29 cellular contexts compared by ENCODE assay signal in genomic region chr15:86235667-86236066, GRCh38.
"Had no signal": no experiment of that assay in that cellular context is flagged by ENCODE, and none has a peak within 500 bp of the region (broad histone marks: within the 10 kb centered on the region; RNA-seq: fewer than 3 reads in every experiment).

No MANE protein-coding gene starts in this region.

- H3K9me3 Mint-ChIP-seq: activated CD4-positive, alpha-beta memory T cell treated with anti-CD3 and anti-CD28 coated beads for 36 hours; activated CD4-positive, alpha-beta T cell treated with anti-CD3 and anti-CD28 coated beads, Interleukin-2, amount 10 ng/mL, durations not matched to agents 24 days and 14 days; activated T-cell treated with anti-CD3 and anti-CD28 coated beads, Interleukin-2, amount 50 U/mL, for 24 hours; activated T-cell treated with anti-CD3 and anti-CD28 coated beads, Interleukin-2, amount 50 U/mL, for 72 hours; central memory CD8-positive, alpha-beta T cell; dendritic cell treated with granulocyte-macrophage colony-stimulating factor and Interleukin-4, amounts not matched to agents 40 ng/mL and 50 ng/mL, for 4 days had no signal

- H3K36me3 ChIP-seq: brain microvascular endothelial cell, heart left ventricle had no signal

- H3K4me3 Mint-ChIP-seq: activated CD4-positive, alpha-beta memory T cell treated with anti-CD3 and anti-CD28 coated beads for 36 hours; activated CD4-positive, alpha-beta T cell treated with anti-CD3 and anti-CD28 coated beads for 36 hours; activated CD4-positive, alpha-beta T cell treated with anti-CD3 and anti-CD28 coated beads, Interleukin-2, amount 10 ng/mL, durations not matched to agents 24 days and 14 days; activated CD8-positive, alpha-beta memory T cell treated with anti-CD3 and anti-CD28 coated beads, Interleukin-2, amount 10 ng/mL, durations not matched to agents 7 days and 5 days; activated CD8-positive, alpha-beta T cell treated with anti-CD3 and anti-CD28 coated beads, Interleukin-2, amount 10 ng/mL, durations not matched to agents 7 days and 5 days; activated naive CD8-positive, alpha-beta T cell; activated T-cell treated with anti-CD3 and anti-CD28 coated beads, Interleukin-2, amount 50 U/mL, for 24 hours; activated T-cell treated with anti-CD3 and anti-CD28 coated beads, Interleukin-2, amount 50 U/mL, for 72 hours; central memory CD8-positive, alpha-beta T cell; dendritic cell treated with granulocyte-macrophage colony-stimulating factor and Interleukin-4, amounts not matched to agents 40 ng/mL and 50 ng/mL, for 4 days had no signal

- H3K9me3 ChIP-seq: heart left ventricle had no signal

- H3K36me3 Mint-ChIP-seq: activated CD4-positive, alpha-beta memory T cell treated with anti-CD3 and anti-CD28 coated beads for 36 hours; activated CD8-positive, alpha-beta memory T cell treated with anti-CD3 and anti-CD28 coated beads, Interleukin-2, amount 10 ng/mL, durations not matched to agents 7 days and 5 days; activated naive CD8-positive, alpha-beta T cell had no signal

- H3K27ac ChIP-seq: brain microvascular endothelial cell, coronary artery, dorsolateral prefrontal cortex, heart left ventricle had no signal

- FAIRE-seq: astrocyte, bronchial epithelial cell, frontal cortex had no signal

- ATAC-seq: activated CD4-positive, alpha-beta T cell treated with anti-CD3 and anti-CD28 coated beads for 36 hours; activated CD8-positive, alpha-beta memory T cell treated with anti-CD3 and anti-CD28 coated beads, Interleukin-2, amount 10 ng/mL, durations not matched to agents 7 days and 5 days; activated CD8-positive, alpha-beta T cell treated with anti-CD3 and anti-CD28 coated beads, Interleukin-2, amount 10 ng/mL, durations not matched to agents 7 days and 5 days; activated T-cell treated with anti-CD3 and anti-CD28 coated beads, Interleukin-2, amount 50 U/mL, for 72 hours; esophagus mucosa; heart left ventricle had no signal

- H3K27me3 ChIP-seq: brain microvascular endothelial cell had no signal

- H3K4me3 ChIP-seq: coronary artery, heart left ventricle had no signal

- DNase-seq: activated CD4-positive, alpha-beta memory T cell treated with anti-CD3 and anti-CD28 coated beads for 36 hours; activated CD4-positive, alpha-beta T cell treated with anti-CD3 and anti-CD28 coated beads for 36 hours; activated CD4-positive, alpha-beta T cell treated with anti-CD3 and anti-CD28 coated beads, Interleukin-2, amount 10 ng/mL, durations not matched to agents 24 days and 14 days; activated CD4-positive, CD25-positive, alpha-beta regulatory T cell; activated CD4-positive, CD25-positive, alpha-beta regulatory T cell treated with anti-CD3 and anti-CD28 coated beads, Interleukin-2, amount 50 U/mL, for 72 hours; activated CD8-positive, alpha-beta memory T cell treated with anti-CD3 and anti-CD28 coated beads, Interleukin-2, amount 10 ng/mL, durations not matched to agents 7 days and 5 days; activated CD8-positive, alpha-beta memory T cell treated with anti-CD3 and anti-CD28 coated beads, Interleukin-2, amount 50 U/mL, for 4 hours; activated CD8-positive, alpha-beta T cell treated with anti-CD3 and anti-CD28 coated beads, Interleukin-2, amount 10 ng/mL, durations not matched to agents 7 days and 5 days; activated gamma-delta T cell; activated naive CD4-positive, alpha-beta T cell; activated naive CD4-positive, alpha-beta T cell treated with anti-CD3 and anti-CD28 coated beads, Interleukin-2, amount 50 U/mL, for 16 hours; activated T-cell treated with anti-CD3 and anti-CD28 coated beads, Interleukin-2, amount 50 U/mL, for 24 hours; activated T-cell treated with anti-CD3 and anti-CD28 coated beads, Interleukin-2, amount 50 U/mL, for 72 hours; amniotic stem cell; anterior cingulate cortex; brain microvascular endothelial cell; dorsolateral prefrontal cortex; effector memory CD4-positive, alpha-beta T cell; endodermal cell; foreskin fibroblast; heart left ventricle had no signal

- H3K27ac Mint-ChIP-seq: activated CD4-positive, alpha-beta memory T cell treated with anti-CD3 and anti-CD28 coated beads for 36 hours; activated CD4-positive, alpha-beta T cell treated with anti-CD3 and anti-CD28 coated beads for 36 hours; activated CD4-positive, alpha-beta T cell treated with anti-CD3 and anti-CD28 coated beads, Interleukin-2, amount 10 ng/mL, durations not matched to agents 24 days and 14 days; activated CD8-positive, alpha-beta memory T cell treated with anti-CD3 and anti-CD28 coated beads, Interleukin-2, amount 10 ng/mL, durations not matched to agents 7 days and 5 days; activated CD8-positive, alpha-beta T cell treated with anti-CD3 and anti-CD28 coated beads, Interleukin-2, amount 10 ng/mL, durations not matched to agents 7 days and 5 days; activated naive CD8-positive, alpha-beta T cell; activated T-cell treated with anti-CD3 and anti-CD28 coated beads, Interleukin-2, amount 50 U/mL, for 24 hours; activated T-cell treated with anti-CD3 and anti-CD28 coated beads, Interleukin-2, amount 50 U/mL, for 72 hours; dendritic cell treated with granulocyte-macrophage colony-stimulating factor and Interleukin-4, amounts not matched to agents 40 ng/mL and 50 ng/mL, for 4 days; endodermal cell had no signal

- H3K4me1 Mint-ChIP-seq: activated CD4-positive, alpha-beta T cell treated with anti-CD3 and anti-CD28 coated beads for 36 hours had no signal
